Comparison of ENCODE assay signal across 1 cellular context in genomic region chr15:70892002-70892911, GRCh38.
TF ChIP-seq lines count a peak whose summit lies in the region.

TSS of gene LRRC49 (plus strand) at chr15:70892826. CDS start at chr15:70892895, 69 bp downstream.
TSS of gene THAP10 (minus strand) at chr15:70892433. CDS start at chr15:70892272, 161 bp downstream.

TF ChIP-seq in WTC11, 78 proteins besides CTCF, POLR2A, EP300 and RAD21 (continued from another document and continues in another):
- TF ChIP-seq ZNF425 (CRISPR knock-in tag; conservative IDR thresholded peaks at IDR 0.05) (no peak), ARID4B (CRISPR knock-in tag; IDR thresholded peaks at IDR 0.05; ENCODE audit: borderline replicate concordance) (no peak; the same call in 1 of the 2 replicates), ZNF281 (CRISPR knock-in tag; IDR thresholded peaks at IDR 0.05) (no peak), TEAD1 (CRISPR knock-in tag; IDR thresholded peaks at IDR 0.05) (0 out of 2 replicates have a peak, but pooled peaks have one; percentile 13), ZNF317 (CRISPR knock-in tag; IDR thresholded peaks at IDR 0.05; ENCODE audit: borderline replicate concordance, low read depth) (no peak), FOXK1 (CRISPR knock-in tag; IDR thresholded peaks at IDR 0.05) (no peak; the same call in none of the 2 replicates), ATF6 (CRISPR knock-in tag; IDR thresholded peaks at IDR 0.05) (no peak), ZNF671 (CRISPR knock-in tag; IDR thresholded peaks at IDR 0.05) (no peak), FOXP4 (CRISPR knock-in tag; IDR thresholded peaks at IDR 0.05) (no peak), FOXP1 (CRISPR knock-in tag; IDR thresholded peaks at IDR 0.05; ENCODE audit: borderline replicate concordance) (peak; percentile 80; the same call in 1 of the 2 replicates), SMAD3 (CRISPR knock-in tag; IDR thresholded peaks at IDR 0.05; ENCODE audit: borderline replicate concordance) (no peak), ESRRA (CRISPR knock-in tag; IDR thresholded peaks at IDR 0.05; ENCODE audit: borderline replicate concordance) (no peak), PRDM15 (CRISPR knock-in tag; IDR thresholded peaks at IDR 0.05) (peak; percentile 69; the same call in 1 of the 2 replicates), KAT7 (CRISPR knock-in tag; IDR thresholded peaks at IDR 0.05; ENCODE audit: borderline replicate concordance) (peak; percentile 84; the same call in 1 of the 2 replicates), NFYB (CRISPR knock-in tag; conservative IDR thresholded peaks at IDR 0.05; ENCODE audit: low read depth) (no peak), ZNF396 (CRISPR knock-in tag; IDR thresholded peaks at IDR 0.05; ENCODE audit: borderline replicate concordance) (no peak), USF1 (CRISPR knock-in tag; IDR thresholded peaks at IDR 0.05) (peak; percentile 32; the same call in 1 of the 2 replicates), RELA (CRISPR knock-in tag; IDR thresholded peaks at IDR 0.05; ENCODE audit: borderline replicate concordance) (no peak), IRF2 (CRISPR knock-in tag; IDR thresholded peaks at IDR 0.05; ENCODE audit: borderline replicate concordance, low read depth) (no peak), E2F4 (CRISPR knock-in tag; IDR thresholded peaks at IDR 0.05; ENCODE audit: borderline replicate concordance, low read depth) (no peak), NFE2L1 (CRISPR knock-in tag; IDR thresholded peaks at IDR 0.05) (0 out of 2 replicates have a peak, but pooled peaks have one; percentile 15), ZNF121 (CRISPR knock-in tag; IDR thresholded peaks at IDR 0.05) (no peak), ATF1 (CRISPR knock-in tag; IDR thresholded peaks at IDR 0.05) (no peak), ATF3 (CRISPR knock-in tag; conservative IDR thresholded peaks at IDR 0.05) (no peak), GABPB1 (CRISPR knock-in tag; IDR thresholded peaks at IDR 0.05) (peak; percentile 65), TP53 (CRISPR knock-in tag; IDR thresholded peaks at IDR 0.05) (no peak), ZNF512 (CRISPR knock-in tag; IDR thresholded peaks at IDR 0.05; ENCODE audit: borderline replicate concordance) (no peak), ZSCAN18 (CRISPR knock-in tag; IDR thresholded peaks at IDR 0.05) (no peak), MXD4 (CRISPR knock-in tag; IDR thresholded peaks at IDR 0.05; ENCODE audit: borderline replicate concordance) (no peak), ELF4 (CRISPR knock-in tag; IDR thresholded peaks at IDR 0.05; ENCODE audit: low read depth) (no peak)
